Comparison of ENCODE assay signal across 13 cellular contexts in the genomic region with DNA sequence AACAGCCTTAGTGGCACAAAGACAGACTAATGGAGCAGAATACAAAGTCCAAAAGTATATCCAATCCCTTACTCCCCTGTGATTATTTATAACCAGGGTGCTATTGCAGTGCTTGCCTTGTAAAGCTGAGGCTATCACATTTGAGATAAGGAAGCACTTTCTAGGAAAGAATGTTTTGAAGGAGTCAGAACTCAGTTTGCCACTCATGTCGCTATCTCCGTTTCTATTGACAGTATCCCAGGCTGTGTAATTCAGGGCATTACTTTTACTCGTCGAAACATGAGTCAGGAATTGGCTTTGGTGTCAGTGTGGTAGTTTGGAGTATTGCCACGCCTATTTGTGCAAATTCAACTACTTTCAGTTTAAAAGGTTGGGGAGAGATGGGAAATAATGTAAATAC.
DNase-seq lines count a peak whose midpoint lies in the region; ATAC-seq and TF ChIP-seq lines count a peak whose summit lies in the region.
"Had no signal": no experiment of that assay in that cellular context is flagged by ENCODE, and none has a peak within 500 bp of the region (broad histone marks: within the 10 kb centered on the region; RNA-seq: fewer than 3 reads in every experiment).

No MANE protein-coding gene starts in this region.

- WGBS in lower leg skin, 2 donors: 37 to 48% methylated on average over 5 of the region's 5 CpGs

- no peak overlapping the region for H3K27ac ChIP-seq in left lung
- H3K27ac ChIP-seq: prostate gland, testis, VCaP had no signal

- peak; percentile 83 for ATAC-seq in left lung
- ATAC-seq in GM21717 (IDR thresholded peaks at IDR 0.05; ENCODE audit: unreplicated experiment): no peak
- no peak for ATAC-seq in GM19035 (IDR thresholded peaks at IDR 0.05; ENCODE audit: unreplicated experiment)
- ATAC-seq: esophagus mucosa had no signal

- TF ChIP-seq POLR2A in lower leg skin (IDR thresholded peaks at IDR 0.05): no peak

- no peaks in the 10 kb centered on the region for H3K4me1 ChIP-seq in endocrine pancreas (ENCODE audit: control insufficient read depth, insufficient read depth, low read length)
- no peaks in the 10 kb centered on the region for H3K4me1 ChIP-seq in left lung
- H3K4me1 ChIP-seq: prostate gland, testis had no signal

- H3K36me3 ChIP-seq in MG63: no peaks in the 10 kb centered on the region
- no peaks in the 10 kb centered on the region for H3K36me3 ChIP-seq in endocrine pancreas (ENCODE audit: control insufficient read depth, insufficient read depth, low read length)
- no peaks in the 10 kb centered on the region for H3K36me3 ChIP-seq in left lung
- H3K36me3 ChIP-seq: prostate gland had no signal

- intact Hi-C loops in left lung (cut with DNase I): no loop called here
- intact Hi-C loops in lower leg skin (cut with DNase I; ENCODE audit: low total_unique reads): no loop called here

- H3K9me3 ChIP-seq in MG63 (no peaks in the 10 kb centered on the region), endocrine pancreas (ENCODE audit: control insufficient read depth, low read length) (no peaks in the 10 kb centered on the region), left lung (no peaks in the 10 kb centered on the region)
- H3K9me3 ChIP-seq: prostate gland, testis had no signal

- H3K9ac ChIP-seq in endocrine pancreas (ENCODE audit: control insufficient read depth, insufficient read depth, low read length): no peak overlapping the region

- peak overlapping the region; percentile 6; the same call in 1 of the 2 replicates for H3K4me3 ChIP-seq in MG63
- H3K4me3 ChIP-seq in endocrine pancreas (ENCODE audit: control insufficient read depth, insufficient read depth, low read length): peak overlapping the region; percentile 69
- no peak overlapping the region for H3K4me3 ChIP-seq in left lung
- no peak overlapping the region for H3K4me3 ChIP-seq in lower leg skin (ENCODE audit: low read depth, poor library complexity, severe bottlenecking)
- H3K4me3 ChIP-seq: prostate gland, testis had no signal

- TF ChIP-seq CTCF in left lung (IDR thresholded peaks at IDR 0.05): no peak
- no peak for TF ChIP-seq CTCF in lower leg skin (IDR thresholded peaks at IDR 0.05)

- H3K27me3 ChIP-seq in MG63: no peaks in the 10 kb centered on the region
- no peaks in the 10 kb centered on the region for H3K27me3 ChIP-seq in endocrine pancreas (ENCODE audit: control insufficient read depth, insufficient read depth, low read length)
- no peaks in the 10 kb centered on the region for H3K27me3 ChIP-seq in left lung
- H3K27me3 ChIP-seq: testis had no signal

- peak; percentile 41 for DNase-seq in AG08395 (ENCODE audit: low spot score)
- DNase-seq in MG63: peak; percentile 39
- no peak for DNase-seq in left lung
- no peak for DNase-seq in NCI-H748 (lab: John Stamatoyannopoulos, UW; ENCODE audit: unreplicated experiment)
- DNase-seq in lower leg skin (ENCODE audit: low spot score in 2 of 2): no peak
- DNase-seq: aorta, testis had no signal

Comparison
In these comparisons a context has a peak if more than half of its experiments do, and no peak if none do; other contexts are left out.
1. DNase-seq: peak in AG08395 (single experiment) and MG63 (single experiment); none in left lung (0 of 2), NCI-H748 (single experiment) and lower leg skin (0 of 2).
2. H3K4me3 ChIP-seq: peak in MG63 (single experiment) and endocrine pancreas (single experiment); none in left lung (0 of 2) and lower leg skin (single experiment).